18 cellular contexts compared by ENCODE assay signal in genomic region chr19:34539396-34539795, GRCh38. TPM values are rescaled to one million over a fixed set of nuclear protein-coding genes. Genes with fewer than 3 reads are reported as not detected.
DNase-seq lines count a peak whose midpoint lies in the region; ATAC-seq lines count a peak whose summit lies in the region.
"Had no signal": no experiment of that assay in that cellular context is flagged by ENCODE, and none has a peak within 500 bp of the region (broad histone marks: within the 10 kb centered on the region; RNA-seq: fewer than 3 reads in every experiment).

No MANE protein-coding gene starts in this region.

- DNase-seq in NCI-H748 (lab: John Stamatoyannopoulos, UW; ENCODE audit: unreplicated experiment) (peak; percentile 4), NCI-H748 treated with DMSO at 0.1 percent for 48 hours (lab: John Stamatoyannopoulos, UW) (no peak), dermis blood vessel endothelial cell (peak; percentile 28), lung microvascular endothelial cell (ENCODE audit: low read depth in 2 of 2) (peak; percentile 7 to 86), germinal center (ENCODE audit: low spot score) (no peak)
- DNase-seq in activated CD4-positive, alpha-beta T cell treated with anti-CD3 and anti-CD28 coated beads, Interleukin-2, amount 50 U/mL, for 4 hours: no peak
- DNase-seq: Caco-2; CD4-positive, CD25-positive, alpha-beta regulatory T cell; CD8-positive, alpha-beta T cell; DMS153; DMS79; EL; GDM1; H9 had no signal

- ATAC-seq in HG03460 (IDR thresholded peaks at IDR 0.05; ENCODE audit: unreplicated experiment): no peak
- ATAC-seq: CD8-positive, alpha-beta T cell; GM12878; GM23338; HCT116 had no signal

RNA-seq across cellular contexts. Expression of gene WTIP, which starts 57.8 kb away (rescaled TPM):
- 49.5 and 52.1 TPM in 2 replicates for total RNA-seq in dermis blood vessel endothelial cell
- total RNA-seq in lung microvascular endothelial cell: 22.2 and 48.0 TPM in 2 replicates

Comparison
In these comparisons a context has a peak if more than half of its experiments do, and no peak if none do; other contexts are left out.
1. DNase-seq: peak in NCI-H748 (single experiment), dermis blood vessel endothelial cell (single experiment) and lung microvascular endothelial cell (2 of 2); none in NCI-H748 treated with DMSO at 0.1 percent for 48 hours (single experiment), germinal center (single experiment) and activated CD4-positive, alpha-beta T cell treated with anti-CD3 and anti-CD28 coated beads, Interleukin-2, amount 50 U/mL, for 4 hours (0 of 2).